ENCODE assay signal across 19 cellular contexts in genomic region chr1:182777386-182777785, GRCh38. TPM values are rescaled to one million over a fixed set of nuclear protein-coding genes. Genes with fewer than 3 reads are reported as not detected.
DNase-seq lines count a peak whose midpoint lies in the region; ATAC-seq, FAIRE-seq and TF ChIP-seq lines count a peak whose summit lies in the region.
"Had no signal": no experiment of that assay in that cellular context is flagged by ENCODE, and none has a peak within 500 bp of the region (broad histone marks: within the 10 kb centered on the region; RNA-seq: fewer than 3 reads in every experiment).

No MANE protein-coding gene starts in this region.

- H3K36me3 Mint-ChIP-seq in neural progenitor cell: no peaks in the 10 kb centered on the region

- H2AFZ ChIP-seq in ACC112 (ENCODE audit: low read length, unreplicated experiment) (peak overlapping the region; percentile 66), neural progenitor cell (replicated peaks) (no peak overlapping the region), PC-3 (ENCODE audit: low read length) (no peak overlapping the region)

- CTCF ChIA-PET in PC-3 (lab: Charles Lee): no interaction called here

- TF ChIP-seq EP300 in gastroesophageal sphincter (IDR thresholded peaks at IDR 0.05) (no peak), stomach (IDR thresholded peaks at IDR 0.05) (no peak)

- H4K20me1 ChIP-seq in neural progenitor cell (ENCODE audit: low read depth) (no peaks in the 10 kb centered on the region), PC-3 (ENCODE audit: low read length) (no peaks in the 10 kb centered on the region)

- H3K27ac Mint-ChIP-seq in neural progenitor cell: no peak overlapping the region

- H3K9me2 ChIP-seq in PC-3 (replicated peaks; ENCODE audit: low read length): no peaks in the 10 kb centered on the region

- peaks cover 5% of the 10 kb centered on the region for H3K4me1 Mint-ChIP-seq in neural progenitor cell

- intact Hi-C loops in stomach (cut with DNase I; ENCODE audit: low total_unique reads) (no loop called here), PC-3 (cut with micrococcal nuclease) (no loop called here)

- no peak overlapping the region for H3K27ac ChIP-seq in ACC112 (ENCODE audit: low read depth, low read length)
- H3K27ac ChIP-seq in gastroesophageal sphincter: peak overlapping the region in 3 of 4 donors; percentile 35 to 63 (median 51)
- peak overlapping the region in 3 of 5 donors; percentile 7 to 29 (median 10) for H3K27ac ChIP-seq in stomach
- H3K27ac ChIP-seq in neural progenitor cell: no peak overlapping the region
- no peak overlapping the region for H3K27ac ChIP-seq in PC-3 (ENCODE audit: low read length)
- H3K27ac ChIP-seq: SJCRH30 had no signal

- peaks cover 2% of the 10 kb centered on the region for H3K27me3 Mint-ChIP-seq in neural progenitor cell (ENCODE audit: insufficient read depth, low read depth)

- no peak for ATAC-seq in gastroesophageal sphincter
- no peak for ATAC-seq in PC-3

- H3K9me3 ChIP-seq in gastroesophageal sphincter (no peaks in the 10 kb centered on the region), stomach (no peaks in the 10 kb centered on the region), neural progenitor cell (ENCODE audit: low read depth) (no peaks in the 10 kb centered on the region), PC-3 (ENCODE audit: low read length) (no peaks in the 10 kb centered on the region)
- H3K9me3 ChIP-seq: SJCRH30 had no signal

- H3K4me2 ChIP-seq in neural progenitor cell: no peak overlapping the region
- H3K4me2 ChIP-seq in PC-3 (ENCODE audit: low read length): no peak overlapping the region

- no peak for TF ChIP-seq CTCF in gastroesophageal sphincter (IDR thresholded peaks at IDR 0.05)
- no peak for TF ChIP-seq CTCF in stomach (IDR thresholded peaks at IDR 0.05)
- no peak for TF ChIP-seq CTCF in neural progenitor cell (IDR thresholded peaks at IDR 0.05)
- no peak for TF ChIP-seq CTCF in PC-3 (conservative IDR thresholded peaks at IDR 0.05; ENCODE audit: low read depth, low read length)

- H3K27me3 ChIP-seq in ACC112 (ENCODE audit: insufficient read depth, low read length) (no peaks in the 10 kb centered on the region), gastroesophageal sphincter (no peaks in the 10 kb centered on the region), stomach (no peaks in the 10 kb centered on the region), neural progenitor cell (no peaks in the 10 kb centered on the region), PC-3 (ENCODE audit: low read length) (peaks cover 35% of the 10 kb centered on the region)
- H3K27me3 ChIP-seq: SJCRH30 had no signal

- H3F3A ChIP-seq in neural progenitor cell (ENCODE audit: low read depth): peaks cover under 1% of the 10 kb centered on the region
- no peaks in the 10 kb centered on the region for H3F3A ChIP-seq in PC-3 (ENCODE audit: low read length, unreplicated experiment)

- H3K9ac ChIP-seq in neural progenitor cell (no peak overlapping the region), PC-3 (ENCODE audit: low read length) (no peak overlapping the region)

- TF ChIP-seq POLR2A in gastroesophageal sphincter (IDR thresholded peaks at IDR 0.05) (no peak), stomach (IDR thresholded peaks at IDR 0.05) (no peak), erythroblast (IDR thresholded peaks at IDR 0.05; ENCODE audit: low read length) (no peak)

- H3K36me3 ChIP-seq in ACC112 (ENCODE audit: insufficient read depth, low read length) (no peaks in the 10 kb centered on the region), gastroesophageal sphincter (no peaks in the 10 kb centered on the region), stomach (no peaks in the 10 kb centered on the region), neural progenitor cell (no peaks in the 10 kb centered on the region), PC-3 (ENCODE audit: low read depth, low read length) (no peaks in the 10 kb centered on the region)
- H3K36me3 ChIP-seq: SJCRH30 had no signal

- DNase-seq in GM19239 (ENCODE audit: insufficient read length, low spot score) (no peak), stomach (no peak), neural progenitor cell (ENCODE audit: low spot score) (no peak), PC-3 (no peak), erythroblast (lab: John Stamatoyannopoulos, UW) (no peak)
- DNase-seq: C1 segment of cervical spinal cord; CD8-positive, alpha-beta memory T cell; DMS53; EL; H7; KBM-7; MV-4-11; NCI-H1694 treated with DMSO at 0.1 percent for 48 hours; NCI-H2107; NCI-H510A treated with DMSO at 0.1 percent for 48 hours; NCI-H82; SJCRH30 had no signal

- no peak overlapping the region for H3K4me3 ChIP-seq in ACC112 (ENCODE audit: low read depth, low read length)
- no peak overlapping the region for H3K4me3 ChIP-seq in gastroesophageal sphincter
- no peak overlapping the region for H3K4me3 ChIP-seq in stomach
- no peak overlapping the region for H3K4me3 ChIP-seq in neural progenitor cell
- H3K4me3 ChIP-seq in PC-3 (ENCODE audit: low read length): no peak overlapping the region
- H3K4me3 ChIP-seq: SJCRH30 had no signal

- no peak overlapping the region for H3K4me3 Mint-ChIP-seq in neural progenitor cell
- H3K4me3 Mint-ChIP-seq: CD8-positive, alpha-beta memory T cell had no signal

- H3K79me2 ChIP-seq in ACC112 (ENCODE audit: control insufficient read depth, insufficient read depth, low read length, unreplicated experiment): no peaks in the 10 kb centered on the region
- no peaks in the 10 kb centered on the region for H3K79me2 ChIP-seq in neural progenitor cell (ENCODE audit: low read depth)
- H3K79me2 ChIP-seq in PC-3 (ENCODE audit: low read length): no peaks in the 10 kb centered on the region

- peak; percentile 68 for FAIRE-seq in GM19239 (lab: Jason Lieb, UNC)

- H3K4me1 ChIP-seq in ACC112 (ENCODE audit: control insufficient read depth, insufficient read depth, low read length, unreplicated experiment) (peaks cover 3% of the 10 kb centered on the region), gastroesophageal sphincter (peaks cover 0 to 14% (median 0%) of the 10 kb centered on the region in 3 donors), stomach (peaks cover 0 to 5% (median 2%) of the 10 kb centered on the region in 4 donors), neural progenitor cell (peaks cover 3% of the 10 kb centered on the region), PC-3 (ENCODE audit: insufficient read depth, low read length) (no peaks in the 10 kb centered on the region)

- no TSS peak for BruUV-seq in PC-3 (replicated peaks; lab: Mats Ljungman, UMichigan)

- H3K9me3 Mint-ChIP-seq in neural progenitor cell: no peaks in the 10 kb centered on the region

- POLR2A ChIA-PET in PC-3 (lab: Charles Lee; ENCODE audit: unreplicated experiment): no interaction called here

RNA-seq across cellular contexts. Expression of gene NPL, which starts 12.2 kb away (rescaled TPM):
- 10 to 100 TPM in 1 of 4 donors, 1 to 10 TPM in 3; 6.8 to 10.2 (median 7.9) TPM for total RNA-seq in gastroesophageal sphincter
- 10 to 100 TPM in 1 of 5 donors, 1 to 10 TPM in 3, under 1 TPM in 1; 0.45 to 48.5 (median 5.5) TPM for total RNA-seq in stomach
- 10 to 100 TPM in 1 of 3 donors, 1 to 10 TPM in 2; 5.5 to 16.3 (median 6.5) TPM for polyA plus RNA-seq in stomach
- 1.3 and 3.4 TPM in 2 replicates for total RNA-seq in neural progenitor cell (ENCODE audit: low replicate concordance)
- total RNA-seq in PC-3 (2014; rRNA removed): not detected in 2 replicates

Comparison
In these comparisons a context has a peak if more than half of its experiments do, and no peak if none do; other contexts are left out.
1. H3K27ac ChIP-seq: peak in gastroesophageal sphincter (3 of 4) and stomach (3 of 5); none in ACC112 (single experiment), neural progenitor cell (single experiment) and PC-3 (single experiment).